9 cellular contexts compared by ENCODE assay signal in genomic region chr1:206714331-206715058, GRCh38. TPM values are rescaled to one million over a fixed set of nuclear protein-coding genes. Genes with fewer than 3 reads are reported as not detected.
A peak's percentile ranks its signal among the peaks of the same experiment; 100 is the strongest.
DNase-seq lines count a peak whose midpoint lies in the region; ATAC-seq, FAIRE-seq and TF ChIP-seq lines count a peak whose summit lies in the region.
"Had no signal": no experiment of that assay in that cellular context is flagged by ENCODE, and none has a peak within 500 bp of the region (broad histone marks: within the 10 kb centered on the region; RNA-seq: fewer than 3 reads in every experiment).

No MANE protein-coding gene starts in this region.

- no peak overlapping the region for H2AFZ ChIP-seq in IMR-90 (replicated peaks; ENCODE audit: low read length, poor library complexity)

- no peak overlapping the region for H3K4me3 ChIP-seq in A549
- H3K4me3 ChIP-seq in IMR-90 (ENCODE audit: insufficient read depth, low read depth, low read length), result no peak overlapping the region
- H3K4me3 ChIP-seq in astrocyte of the spinal cord (ENCODE audit: low read depth, low read length), result no peak overlapping the region

- H3K23ac ChIP-seq in IMR-90 (ENCODE audit: low read depth, low read length), result peak overlapping the region; percentile 21; the same call in 1 of the 2 replicates

- H2BK120ac ChIP-seq in IMR-90 (ENCODE audit: low read depth, low read length), result no peak overlapping the region

- no peak overlapping the region for H4K5ac ChIP-seq in IMR-90 (ENCODE audit: low read depth, low read length)

- H3K4me2 ChIP-seq in A549 (peak overlapping the region; percentile 76), IMR-90 (ENCODE audit: low read depth, low read length) (peak overlapping the region; percentile 23)

- H3K14ac ChIP-seq in IMR-90 (replicated peaks; ENCODE audit: low read depth, low read length), result no peak overlapping the region

- H3K18ac ChIP-seq in IMR-90 (ENCODE audit: low read depth, low read length), result 0 out of 2 replicates have a peak overlapping the region, but pooled peaks have one; percentile 33

- POLR2A ChIA-PET in A549 (lab: Yijun Ruan, JAX), result interaction anchor here (2.1 kb wide), 1 partner anchor 30 kb away, joined by 4 read pairs; the partner anchor contains the start of gene MAPKAPK2
- POLR2A ChIA-PET in IMR-90 (lab: Charles Lee; ENCODE audit: unreplicated experiment), result no interaction called here

- H2AK5ac ChIP-seq in IMR-90 (ENCODE audit: low read depth, low read length), result peak overlapping the region; percentile 66; the same call in 1 of the 2 replicates

- no TSS peak for BruUV-seq in IMR-90 (replicated peaks; lab: Mats Ljungman, UMichigan)

- H2BK5ac ChIP-seq in IMR-90 (ENCODE audit: low read depth, low read length, poor library complexity, severe bottlenecking), result peak overlapping the region; percentile 64

- peaks cover 56% of the 10 kb centered on the region for H3K9me1 ChIP-seq in IMR-90 (ENCODE audit: insufficient read depth, low read length)

- H3K36me3 ChIP-seq in IMR-90 (ENCODE audit: control insufficient read depth, insufficient read depth, low read length), result no peaks in the 10 kb centered on the region

- H3K4me1 ChIP-seq in A549 (peaks cover 94% of the 10 kb centered on the region), IMR-90 (ENCODE audit: control insufficient read depth, insufficient read depth, low read length) (peaks cover 30% of the 10 kb centered on the region)

- no peaks in the 10 kb centered on the region for H3K27me3 ChIP-seq in IMR-90 (ENCODE audit: control insufficient read depth, insufficient read depth, low read length)

- ATAC-seq in A549 (peak; percentile 72 to 74), IMR-90 (ENCODE audit: low read depth) (peak; percentile 70), HG02763 (IDR thresholded peaks at IDR 0.05; ENCODE audit: unreplicated experiment) (no peak)

- 0 out of 4 replicates have a peak overlapping the region, but pooled peaks of 1 of the 2 experiments have one; percentile 11 for H4K8ac ChIP-seq in IMR-90 (ENCODE audit: low read depth in 2 of 2, low read length in 2 of 2)

- DNase-seq in A549 (ENCODE audit: low read depth in 1 of 2, low spot score in 1 of 2) (peak in 1 of 2 experiments; percentile 85), IMR-90 (peak; percentile 82), astrocyte of the spinal cord (ENCODE audit: low read depth, low spot score) (peak; percentile 65), medulla oblongata (ENCODE audit: extremely low spot score) (peak; percentile 56), HPDE6-E6E7 (ENCODE audit: extremely low spot score) (no peak), NCI-H1417 treated with DMSO at 0.1 percent for 48 hours (lab: John Stamatoyannopoulos, UW) (no peak)
- DNase-seq in stimulated activated CD4-positive, alpha-beta T cell treated with anti-CD3 and anti-CD28 coated beads, Interleukin-4, amount 100 ng/mL, for 24 hours, result no peak

- peaks cover 36 to 88% of the 10 kb centered on the region in 2 experiments for H3K79me1 ChIP-seq in IMR-90 (ENCODE audit: low read depth in 1 of 2, low read length in 2 of 2)

- H3K9ac ChIP-seq in IMR-90 (ENCODE audit: low read depth, low read length), result no peak overlapping the region

- peaks cover 96% of the 10 kb centered on the region for H4K20me1 ChIP-seq in IMR-90 (ENCODE audit: insufficient read depth, low read length)

- CTCF ChIA-PET in A549 (lab: Yijun Ruan, JAX) (interaction anchor here (0.6 to 12.1 kb wide), 8 partner anchors 11 to 198 kb away, joined by 3 to 116 read pairs (median 6); no protein-coding TSS in a partner anchor), IMR-90 (lab: Yijun Ruan, JAX) (interaction anchor here (0.6 to 1.3 kb wide), 5 partner anchors 11 to 265 kb away, joined by 3 read pairs; no protein-coding TSS in a partner anchor)

- intact Hi-C loops in IMR-90 (cut with micrococcal nuclease), result loop anchor here (2.0 kb wide), 1 partner anchor 80 kb away; the partner anchor contains the start of gene DYRK3

- in situ Hi-C loops in IMR-90 (cut with MboI; ENCODE audit: low sequenced_read_pairs) (no loop called here), astrocyte of the spinal cord (cut with HindIII; ENCODE audit: low sequenced_read_pairs) (no loop called here)

- TF ChIP-seq EP300 in A549 (IDR thresholded peaks at IDR 0.05), result peak in 1 of 2 experiments; percentile 25; a peak in 1 of 5 replicates

- TF ChIP-seq POLR2A in A549 (IDR thresholded peaks at IDR 0.05; ENCODE audit: low read length) (no peak), IMR-90 (IDR thresholded peaks at IDR 0.05; ENCODE audit: low read depth, low read length) (no peak)

- H2BK15ac ChIP-seq in IMR-90 (ENCODE audit: low read depth, low read length), result no peak overlapping the region

- no peak overlapping the region for H2BK20ac ChIP-seq in IMR-90 (ENCODE audit: low read depth, low read length)

- H2AK9ac ChIP-seq in IMR-90 (replicated peaks; ENCODE audit: low read depth, low read length, poor library complexity), result no peak overlapping the region

- TF ChIP-seq CTCF in A549 (IDR thresholded peaks at IDR 0.05) (no peak), IMR-90 (conservative IDR thresholded peaks at IDR 0.05; ENCODE audit: low read depth, low read length) (no peak), astrocyte of the spinal cord (IDR thresholded peaks at IDR 0.05; ENCODE audit: low read depth, low read length) (no peak)

- peak overlapping the region; percentile 14; the same call in 1 of the 2 replicates for H3K4ac ChIP-seq in IMR-90 (ENCODE audit: low read depth, low read length)

- H3K27ac ChIP-seq in A549, result peak overlapping the region; percentile 74 to 85
- H3K27ac ChIP-seq in IMR-90 (ENCODE audit: insufficient read depth, low read length), result 0 out of 2 replicates have a peak overlapping the region, but pooled peaks have one; percentile 10

- no peak for FAIRE-seq in A549 (lab: Jason Lieb, UNC)

- H3K9me3 ChIP-seq in A549, result no peaks in the 10 kb centered on the region
- H3K9me3 ChIP-seq in IMR-90 (ENCODE audit: control insufficient read depth, insufficient read depth, low read length), result no peaks in the 10 kb centered on the region

- H3K56ac ChIP-seq in IMR-90 (ENCODE audit: extremely low read depth, insufficient read depth, low read length), result no peak overlapping the region

- TF ChIP-seq RAD21 in A549 (conservative IDR thresholded peaks at IDR 0.05 in 1 of 2, IDR thresholded peaks at IDR 0.05 in 1 of 2), result no peak
- no peak for TF ChIP-seq RAD21 in IMR-90 (IDR thresholded peaks at IDR 0.05; ENCODE audit: low read length)

- WGBS in A549 (ENCODE audit: missing lambda C conversion rate), result 4% methylated on average over 9 of the region's 9 CpGs
- WGBS in IMR-90 (ENCODE audit: extremely low coverage in 2 of 2, insufficient read length in 1 of 2), 2 experiments, result no CpG with 5 or more reads among the region's 9 CpGs

- H4K91ac ChIP-seq in IMR-90 (ENCODE audit: insufficient read depth, low read depth, low read length), result no peak overlapping the region

- dilution Hi-C loops in IMR-90 (cut with HindIII; ENCODE audit: low sequenced_read_pairs, unreplicated experiment), result no loop called here

TF ChIP-seq in A549, 52 proteins besides CTCF, POLR2A, EP300 and RAD21 (continues in another document):
- TF ChIP-seq CHD4 (IDR thresholded peaks at IDR 0.05; ENCODE audit: borderline replicate concordance) (no peak), CHD2 (IDR thresholded peaks at IDR 0.05; ENCODE audit: low read length, partially characterized antibody) (no peak), MAFK (IDR thresholded peaks at IDR 0.05; ENCODE audit: partially characterized antibody) (no peak), JUN (IDR thresholded peaks at IDR 0.05) (peak in 1 of 2 experiments; percentile 79; a peak in 2 of 5 replicates), CEBPB (IDR thresholded peaks at IDR 0.05) (0 out of 4 replicates have a peak, but pooled peaks of 1 of the 2 experiments have one; percentile 7), RNF2 (IDR thresholded peaks at IDR 0.05; ENCODE audit: borderline replicate concordance, low read depth) (no peak)

TF ChIP-seq in IMR-90, 13 proteins besides CTCF, POLR2A, EP300 and RAD21 (continues in another document):
- TF ChIP-seq MXI1 (IDR thresholded peaks at IDR 0.05; ENCODE audit: borderline replicate concordance, low read depth, low read length) (no peak), SMC3 (IDR thresholded peaks at IDR 0.05; ENCODE audit: low read depth, low read length) (no peak), MAFK (IDR thresholded peaks at IDR 0.05; ENCODE audit: low read depth, low read length) (no peak)

RNA-seq across cellular contexts. Expression of gene MAPKAPK2, which starts 29.8 kb away (rescaled TPM):
- polyA plus RNA-seq in A549 (2011; rRNA removed) (37.2 and 48.5 TPM in 2 replicates), A549 (2017; fragmentation: RNase III; extraction: RNeasy Plus Mini Kit Qiagen cat#74134 plus additional on column Dnase treatment) (36.5 to 43.8 TPM (median 43.0 TPM) in 3 replicates), IMR-90 (2012; rRNA removed) (60.7 and 66.4 TPM in 2 replicates)
- polyA plus RNA-seq in A549 (2012; cell fraction: cytosol; rRNA removed), result 34.3 and 42.5 TPM in 2 replicates
- 62.0 and 66.6 TPM in 2 replicates for polyA plus RNA-seq in A549 (2012; cell fraction: nucleus; rRNA removed)
- 49.2 and 51.4 TPM in 2 replicates for polyA minus RNA-seq in A549 (2011; rRNA and poly(A)+ RNA removed)
- total RNA-seq in IMR-90 (2012; rRNA removed), result 50.8 and 56.5 TPM in 2 replicates
- polyA plus RNA-seq in IMR-90 (2012; cell fraction: cytosol; rRNA removed), result 42.3 and 56.1 TPM in 2 replicates
- 86.1 and 91.5 TPM in 2 replicates for polyA plus RNA-seq in IMR-90 (2012; cell fraction: nucleus; rRNA removed; ENCODE audit: low replicate concordance)

RNA-seq across cellular contexts. Expression of gene IL19, which starts 56.1 kb away (rescaled TPM):
- not detected in 2 replicates for polyA plus RNA-seq in A549 (2011; rRNA removed)
- not detected in 2 replicates for polyA plus RNA-seq in A549 (2012; cell fraction: cytosol; rRNA removed)
- not detected in 2 replicates for polyA plus RNA-seq in A549 (2012; cell fraction: nucleus; rRNA removed)
- polyA plus RNA-seq in A549 (2017; fragmentation: RNase III; extraction: RNeasy Plus Mini Kit Qiagen cat#74134 plus additional on column Dnase treatment), result not detected in 3 replicates
- polyA minus RNA-seq in A549 (2011; rRNA and poly(A)+ RNA removed), result not detected in 2 replicates
- total RNA-seq in IMR-90 (2012; rRNA removed), result not detected in 2 replicates
- polyA plus RNA-seq in IMR-90 (2012; rRNA removed), result not detected in 2 replicates
- polyA plus RNA-seq in IMR-90 (2012; cell fraction: cytosol; rRNA removed), result not detected in 2 replicates
- polyA plus RNA-seq in IMR-90 (2012; cell fraction: nucleus; rRNA removed; ENCODE audit: low replicate concordance), result not detected in 2 replicates
- total RNA-seq: pulmonary artery endothelial cell had no signal

RNA-seq across cellular contexts. Expression of gene IL10, which starts 57.8 kb away (rescaled TPM):
- polyA plus RNA-seq in A549 (2011; rRNA removed) (not detected in 2 replicates), A549 (2017; fragmentation: RNase III; extraction: RNeasy Plus Mini Kit Qiagen cat#74134 plus additional on column Dnase treatment) (not detected in 3 replicates), IMR-90 (2012; rRNA removed) (not detected in 2 replicates)
- not detected in 2 replicates for polyA plus RNA-seq in A549 (2012; cell fraction: cytosol; rRNA removed)
- polyA plus RNA-seq in A549 (2012; cell fraction: nucleus; rRNA removed), result not detected in 2 replicates
- polyA minus RNA-seq in A549 (2011; rRNA and poly(A)+ RNA removed), result not detected in 2 replicates
- not detected in 2 replicates for total RNA-seq in IMR-90 (2012; rRNA removed)
- polyA plus RNA-seq in IMR-90 (2012; cell fraction: cytosol; rRNA removed), result not detected in 2 replicates
- not detected in 2 replicates for polyA plus RNA-seq in IMR-90 (2012; cell fraction: nucleus; rRNA removed; ENCODE audit: low replicate concordance)
- total RNA-seq: pulmonary artery endothelial cell had no signal

Comparison
In these comparisons a context has a peak if more than half of its experiments do, and no peak if none do; other contexts are left out.
1. DNase-seq: peak in IMR-90 (single experiment), astrocyte of the spinal cord (single experiment) and medulla oblongata (single experiment); none in stimulated activated CD4-positive, alpha-beta T cell treated with anti-CD3 and anti-CD28 coated beads, Interleukin-4, amount 100 ng/mL, for 24 hours (single experiment), HPDE6-E6E7 (single experiment) and NCI-H1417 treated with DMSO at 0.1 percent for 48 hours (single experiment).